ENCODE assay signal across 11 cellular contexts in the genomic region with DNA sequence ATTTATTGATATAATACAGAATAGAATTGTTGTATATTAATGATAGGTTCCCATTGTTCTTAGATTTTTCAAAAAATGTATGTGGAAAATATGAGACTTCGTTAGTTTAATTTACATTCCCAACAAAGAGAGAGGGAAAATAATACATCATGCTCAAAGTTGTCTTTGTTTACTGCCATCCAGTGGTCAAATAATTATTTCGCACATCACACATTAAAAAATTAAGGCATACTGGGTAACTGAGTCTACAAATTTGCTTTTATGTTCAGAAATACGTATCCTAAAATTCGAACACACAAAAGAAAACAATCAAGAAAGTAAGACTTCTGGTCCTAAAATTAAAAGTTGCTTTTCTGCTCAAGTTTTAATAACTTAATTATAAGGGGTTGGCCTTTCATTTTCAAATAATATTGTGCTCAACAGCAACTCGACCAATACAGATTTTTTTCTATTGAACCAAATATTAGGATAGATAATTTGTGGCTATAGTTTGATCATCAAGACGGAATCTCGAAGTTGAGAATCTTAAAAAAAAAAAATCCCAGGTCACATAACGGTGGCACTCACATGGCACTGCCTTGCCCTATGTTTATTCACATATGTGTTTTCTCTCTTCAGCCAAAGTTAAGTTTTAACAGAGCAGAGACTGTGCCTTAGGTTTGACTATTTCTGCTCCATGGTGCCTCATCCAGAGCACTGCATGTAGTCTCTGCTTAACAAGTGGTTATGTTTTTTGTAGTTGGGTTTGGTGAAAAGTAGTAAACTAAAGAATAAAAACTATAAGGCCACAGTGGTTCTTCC. TPM values are rescaled to one million over a fixed set of nuclear protein-coding genes. Genes with fewer than 3 reads are reported as not detected.
DNase-seq lines count a peak whose midpoint lies in the region; ATAC-seq and TF ChIP-seq lines count a peak whose summit lies in the region.
"Had no signal": no experiment of that assay in that cellular context is flagged by ENCODE, and none has a peak within 500 bp of the region (broad histone marks: within the 10 kb centered on the region; RNA-seq: fewer than 3 reads in every experiment).

No MANE protein-coding gene starts in this region.

- no peaks in the 10 kb centered on the region for H3K9me3 ChIP-seq in hepatocyte (ENCODE audit: low read depth)

- ATAC-seq in stimulated activated naive CD8-positive, alpha-beta T cell treated with anti-CD3 and anti-CD28 coated beads, Interleukin-15, amount 100 ng/mL, for 72 hours, result no peak
- no peak for ATAC-seq in GM18867 (IDR thresholded peaks at IDR 0.05; ENCODE audit: unreplicated experiment)
- ATAC-seq in HG03342 (IDR thresholded peaks at IDR 0.05; ENCODE audit: unreplicated experiment), result no peak

- no peak overlapping the region for H3K27ac Mint-ChIP-seq in stimulated activated naive CD8-positive, alpha-beta T cell treated with anti-CD3 and anti-CD28 coated beads, Interleukin-15, amount 100 ng/mL, for 72 hours

- H3K27me3 ChIP-seq in hepatocyte, result no peaks in the 10 kb centered on the region

- H3K4me2 ChIP-seq in hepatocyte, result no peak overlapping the region

- H3K4me1 ChIP-seq in hepatocyte (ENCODE audit: insufficient read depth), result no peaks in the 10 kb centered on the region

- H3K79me2 ChIP-seq in hepatocyte, result no peaks in the 10 kb centered on the region

- no peaks in the 10 kb centered on the region for H3K9me3 Mint-ChIP-seq in stimulated activated naive CD8-positive, alpha-beta T cell treated with anti-CD3 and anti-CD28 coated beads, Interleukin-15, amount 100 ng/mL, for 72 hours

- H3K36me3 ChIP-seq in hepatocyte (replicated peaks; ENCODE audit: insufficient read depth, low read depth), result no peaks in the 10 kb centered on the region

- no peaks in the 10 kb centered on the region for H3K4me1 Mint-ChIP-seq in stimulated activated naive CD8-positive, alpha-beta T cell treated with anti-CD3 and anti-CD28 coated beads, Interleukin-15, amount 100 ng/mL, for 72 hours

- H3K4me3 ChIP-seq in AG10803 (ENCODE audit: low read length) (no peak overlapping the region), hepatocyte (no peak overlapping the region)

- H4K20me1 ChIP-seq in hepatocyte (ENCODE audit: insufficient read depth, poor library complexity, severe bottlenecking), result no peaks in the 10 kb centered on the region

- peak; percentile 15 for DNase-seq in AG10803 (ENCODE audit: low read depth)
- no peak for DNase-seq in GM13977 (ENCODE audit: low spot score)
- peak; percentile 22 for DNase-seq in SK-MEL-5 (ENCODE audit: low read depth, low spot score)
- no peak for DNase-seq in hepatocyte (ENCODE audit: low spot score)
- DNase-seq in stimulated activated naive CD8-positive, alpha-beta T cell treated with anti-CD3 and anti-CD28 coated beads, Interleukin-15, amount 100 ng/mL, for 72 hours, result no peak
- DNase-seq in NCI-H2196 treated with DMSO at 0.1 percent for 48 hours (lab: John Stamatoyannopoulos, UW; ENCODE audit: unreplicated experiment), result no peak
- DNase-seq: activated CD4-positive, alpha-beta T cell treated with anti-CD3 and anti-CD28 coated beads for 4 hours; midbrain; NCI-H1105 treated with DMSO at 0.1 percent for 48 hours had no signal

- no peak overlapping the region for H3K27ac ChIP-seq in hepatocyte

- H3K4me3 Mint-ChIP-seq in stimulated activated naive CD8-positive, alpha-beta T cell treated with anti-CD3 and anti-CD28 coated beads, Interleukin-15, amount 100 ng/mL, for 72 hours, result no peak overlapping the region

- 91% methylated on average over 8 of the region's 8 CpGs for WGBS in hepatocyte (ENCODE audit: low lambda C conversion rate, missing lambda C conversion rate)

- H3K27me3 Mint-ChIP-seq in stimulated activated naive CD8-positive, alpha-beta T cell treated with anti-CD3 and anti-CD28 coated beads, Interleukin-15, amount 100 ng/mL, for 72 hours, result no peaks in the 10 kb centered on the region

- TF ChIP-seq CTCF in AG10803 (conservative IDR thresholded peaks at IDR 0.05; ENCODE audit: low read length), result peak; percentile 53
- TF ChIP-seq CTCF in GM13977 (IDR thresholded peaks at IDR 0.05; ENCODE audit: extremely low read depth, insufficient read depth, missing control alignments), result peak; percentile 36
- TF ChIP-seq CTCF in hepatocyte (IDR thresholded peaks at IDR 0.05; ENCODE audit: poor library complexity), result peak; percentile 50

- in situ Hi-C loops in GM13977 (cut with MboI; ENCODE audit: low pct_unique_long_range_greater_than_20kb, low sequenced_read_pairs, unreplicated experiment) (no loop called here), SK-MEL-5 (cut with HindIII; ENCODE audit: low pct_unique_long_range_greater_than_20kb, low sequenced_read_pairs) (no loop called here)

- H3K9me2 ChIP-seq in hepatocyte (replicated peaks; ENCODE audit: insufficient read depth), result no peaks in the 10 kb centered on the region

- H2AFZ ChIP-seq in hepatocyte, result no peak overlapping the region

RNA-seq across cellular contexts. Expression of a gene that starts 12.3 kb away (rescaled TPM):
- total RNA-seq in SK-MEL-5 (2014; rRNA removed; shearing (Covaris generic)), result 9.9 and 11.9 TPM in 2 replicates
- polyA plus RNA-seq in SK-MEL-5 (2015; cell fraction: cytosol; rRNA removed), result 5.7 and 7.6 TPM in 2 replicates
- 2.5 and 5.2 TPM in 2 replicates for polyA plus RNA-seq in SK-MEL-5 (2015; cell fraction: nucleus; rRNA removed)
- total RNA-seq in hepatocyte, result 25.6 and 29.6 TPM in 2 replicates
- polyA plus RNA-seq in hepatocyte, result 17.3 and 17.7 TPM in 2 replicates

Comparison
In these comparisons a context has a peak if more than half of its experiments do, and no peak if none do; other contexts are left out.
1. DNase-seq: peak in AG10803 (single experiment) and SK-MEL-5 (single experiment); none in GM13977 (single experiment), hepatocyte (single experiment), stimulated activated naive CD8-positive, alpha-beta T cell treated with anti-CD3 and anti-CD28 coated beads, Interleukin-15, amount 100 ng/mL, for 72 hours (0 of 2) and NCI-H2196 treated with DMSO at 0.1 percent for 48 hours (single experiment).
2. Peak in every context shown above with its lines, with median percentiles within 50 percentile points of each other: CTCF ChIP-seq.